Comparison of ENCODE assay signal across 1 cellular context in the genomic region with DNA sequence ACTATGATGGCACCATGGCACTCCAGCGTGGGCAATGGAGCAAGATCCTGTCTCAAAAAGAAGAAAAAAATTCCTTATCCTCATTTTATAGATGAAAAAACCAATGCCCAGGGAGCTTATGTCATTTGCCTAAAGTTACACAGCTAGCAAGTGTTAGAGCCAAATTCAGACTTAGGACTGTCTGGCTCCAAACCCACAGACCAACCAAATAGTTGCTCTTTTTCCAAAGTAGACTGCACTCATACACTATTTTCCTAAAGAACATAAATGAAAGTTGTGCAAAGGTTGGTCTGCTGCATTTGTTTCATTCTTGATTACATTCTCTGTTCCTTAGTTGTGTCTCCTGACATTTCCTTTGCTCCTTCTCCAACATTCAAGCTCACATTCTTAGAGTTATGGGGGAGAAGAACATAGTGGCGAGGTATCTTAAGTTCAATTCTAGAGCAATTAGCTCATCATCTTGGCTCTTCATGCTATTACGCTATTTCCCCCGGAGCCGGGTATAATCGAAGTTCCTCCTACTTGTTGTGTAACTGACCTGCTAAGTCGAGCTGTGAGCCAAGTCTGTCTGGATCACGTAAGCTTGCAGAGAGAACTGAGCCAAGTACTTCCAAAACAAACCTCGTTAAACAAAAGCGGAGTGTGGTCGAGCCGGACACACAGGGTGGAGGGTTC.
TF ChIP-seq lines count a peak whose summit lies in the region.

No MANE protein-coding gene starts in this region.

TF ChIP-seq in SK-N-SH treated with all-trans-retinoic acid at 6 μM for 48 hours, 23 proteins besides CTCF, POLR2A, EP300 and RAD21 (continued from another document):
- TF ChIP-seq, protein P1, sequence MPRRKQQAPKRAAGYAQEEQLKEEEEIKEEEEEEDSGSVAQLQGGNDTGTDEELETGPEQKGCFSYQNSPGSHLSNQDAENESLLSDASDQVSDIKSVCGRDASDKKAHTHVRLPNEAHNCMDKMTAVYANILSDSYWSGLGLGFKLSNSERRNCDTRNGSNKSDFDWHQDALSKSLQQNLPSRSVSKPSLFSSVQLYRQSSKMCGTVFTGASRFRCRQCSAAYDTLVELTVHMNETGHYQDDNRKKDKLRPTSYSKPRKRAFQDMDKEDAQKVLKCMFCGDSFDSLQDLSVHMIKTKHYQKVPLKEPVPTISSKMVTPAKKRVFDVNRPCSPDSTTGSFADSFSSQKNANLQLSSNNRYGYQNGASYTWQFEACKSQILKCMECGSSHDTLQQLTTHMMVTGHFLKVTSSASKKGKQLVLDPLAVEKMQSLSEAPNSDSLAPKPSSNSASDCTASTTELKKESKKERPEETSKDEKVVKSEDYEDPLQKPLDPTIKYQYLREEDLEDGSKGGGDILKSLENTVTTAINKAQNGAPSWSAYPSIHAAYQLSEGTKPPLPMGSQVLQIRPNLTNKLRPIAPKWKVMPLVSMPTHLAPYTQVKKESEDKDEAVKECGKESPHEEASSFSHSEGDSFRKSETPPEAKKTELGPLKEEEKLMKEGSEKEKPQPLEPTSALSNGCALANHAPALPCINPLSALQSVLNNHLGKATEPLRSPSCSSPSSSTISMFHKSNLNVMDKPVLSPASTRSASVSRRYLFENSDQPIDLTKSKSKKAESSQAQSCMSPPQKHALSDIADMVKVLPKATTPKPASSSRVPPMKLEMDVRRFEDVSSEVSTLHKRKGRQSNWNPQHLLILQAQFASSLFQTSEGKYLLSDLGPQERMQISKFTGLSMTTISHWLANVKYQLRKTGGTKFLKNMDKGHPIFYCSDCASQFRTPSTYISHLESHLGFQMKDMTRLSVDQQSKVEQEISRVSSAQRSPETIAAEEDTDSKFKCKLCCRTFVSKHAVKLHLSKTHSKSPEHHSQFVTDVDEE (CRISPR knock-in tag; IDR thresholded peaks at IDR 0.05), result no peak
- TF ChIP-seq PPARA (CRISPR knock-in tag; IDR thresholded peaks at IDR 0.05; ENCODE audit: borderline replicate concordance) (no peak), CSDC2 (CRISPR knock-in tag; IDR thresholded peaks at IDR 0.05) (no peak), OSR1 (CRISPR knock-in tag; IDR thresholded peaks at IDR 0.05) (no peak), GLIS3 (CRISPR knock-in tag; IDR thresholded peaks at IDR 0.05) (no peak)
- TF ChIP-seq, protein P2, sequence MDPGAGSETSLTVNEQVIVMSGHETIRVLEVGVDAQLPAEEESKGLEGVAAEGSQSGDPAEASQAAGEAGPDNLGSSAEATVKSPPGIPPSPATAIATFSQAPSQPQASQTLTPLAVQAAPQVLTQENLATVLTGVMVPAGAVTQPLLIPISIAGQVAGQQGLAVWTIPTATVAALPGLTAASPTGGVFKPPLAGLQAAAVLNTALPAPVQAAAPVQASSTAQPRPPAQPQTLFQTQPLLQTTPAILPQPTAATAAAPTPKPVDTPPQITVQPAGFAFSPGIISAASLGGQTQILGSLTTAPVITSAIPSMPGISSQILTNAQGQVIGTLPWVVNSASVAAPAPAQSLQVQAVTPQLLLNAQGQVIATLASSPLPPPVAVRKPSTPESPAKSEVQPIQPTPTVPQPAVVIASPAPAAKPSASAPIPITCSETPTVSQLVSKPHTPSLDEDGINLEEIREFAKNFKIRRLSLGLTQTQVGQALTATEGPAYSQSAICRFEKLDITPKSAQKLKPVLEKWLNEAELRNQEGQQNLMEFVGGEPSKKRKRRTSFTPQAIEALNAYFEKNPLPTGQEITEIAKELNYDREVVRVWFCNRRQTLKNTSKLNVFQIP (CRISPR knock-in tag; IDR thresholded peaks at IDR 0.05; ENCODE audit: borderline replicate concordance, low read depth), result no peak
